Comparison of ENCODE assay signal across 8 cellular contexts in the genomic region with DNA sequence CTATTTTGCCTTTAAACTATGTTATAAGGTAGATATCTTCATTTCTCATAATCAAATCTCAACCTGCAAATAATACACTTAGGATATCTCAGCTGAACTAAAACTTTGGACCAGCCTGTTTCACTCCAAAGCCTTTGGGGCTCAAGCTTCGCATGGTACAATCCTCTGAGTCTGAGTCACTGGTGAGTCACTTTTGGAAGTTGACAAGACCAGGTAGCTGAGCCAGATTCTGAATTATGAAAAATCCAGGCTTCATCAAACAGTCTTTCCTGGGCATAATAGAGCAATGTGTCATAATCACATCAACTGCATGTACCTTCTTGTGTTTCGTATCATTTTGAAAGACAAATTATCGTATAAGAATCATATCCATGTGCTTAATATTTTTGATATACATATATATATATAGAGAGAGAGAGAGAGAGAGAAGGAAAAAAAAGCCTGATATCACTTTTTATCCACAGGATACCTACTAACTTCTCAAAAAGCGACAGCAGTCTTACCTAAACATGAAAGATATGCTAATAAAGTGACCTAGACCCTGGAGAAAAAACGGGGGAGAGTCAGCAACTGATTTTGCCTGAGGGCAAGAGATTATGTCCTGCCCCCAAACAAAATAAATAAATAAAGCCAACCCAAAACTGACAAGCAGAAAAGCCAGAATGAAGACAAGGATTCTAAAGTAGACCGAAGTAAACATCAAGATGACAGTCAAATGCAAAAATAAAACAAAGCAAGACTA.
DNase-seq lines count a peak whose midpoint lies in the region; ATAC-seq and TF ChIP-seq lines count a peak whose summit lies in the region.

No MANE protein-coding gene starts in this region.

- H3K27ac ChIP-seq in epithelial cell of prostate (peak overlapping the region; percentile 95), osteoblast (ENCODE audit: low read depth, low read length) (peak overlapping the region; percentile 57)

- no peaks in the 10 kb centered on the region for H3K27me3 ChIP-seq in osteoblast (ENCODE audit: insufficient read depth, low read length)

- H3K4me3 ChIP-seq in AG10803 (ENCODE audit: low read length) (no peak overlapping the region), osteoblast (ENCODE audit: insufficient read depth, low read length) (no peak overlapping the region)

- H3K4me3 Mint-ChIP-seq in progenitor cell of endocrine pancreas (ENCODE audit: low read depth), result no peak overlapping the region

- H3K4me1 Mint-ChIP-seq in progenitor cell of endocrine pancreas (ENCODE audit: low read depth), result peaks cover 4% of the 10 kb centered on the region

- no peak overlapping the region for H3K27ac Mint-ChIP-seq in progenitor cell of endocrine pancreas

- H3K36me3 ChIP-seq in osteoblast (ENCODE audit: insufficient read depth, low read length), result no peaks in the 10 kb centered on the region

- H3K9me3 Mint-ChIP-seq in progenitor cell of endocrine pancreas (ENCODE audit: low read depth), result no peaks in the 10 kb centered on the region

- DNase-seq in AG10803 (ENCODE audit: low read depth) (peak; percentile 88), NCI-H226 (peak; percentile 83), epithelial cell of prostate (ENCODE audit: low read depth, low spot score) (peak; percentile 84), osteoblast (ENCODE audit: insufficient read length, low spot score, missing footprints) (no peak), progenitor cell of endocrine pancreas (ENCODE audit: low spot score, unreplicated experiment) (no peak), DMS79 treated with DMSO at 0.1 percent for 48 hours (lab: John Stamatoyannopoulos, UW) (no peak)
- no peak for DNase-seq in activated effector memory CD4-positive, alpha-beta T cell treated with anti-CD3 and anti-CD28 coated beads, Interleukin-2, amount 50 U/mL, for 16 hours

- H3K4me2 ChIP-seq in osteoblast (ENCODE audit: insufficient read depth, low read length), result peak overlapping the region; percentile 26

- H3K36me3 Mint-ChIP-seq in progenitor cell of endocrine pancreas (ENCODE audit: insufficient read depth), result no peaks in the 10 kb centered on the region

- TF ChIP-seq CTCF in AG10803 (conservative IDR thresholded peaks at IDR 0.05; ENCODE audit: low read length) (no peak), osteoblast (IDR thresholded peaks at IDR 0.05; ENCODE audit: extremely low read depth, low read depth, low read length) (no peak), progenitor cell of endocrine pancreas (IDR thresholded peaks at IDR 0.05; ENCODE audit: unreplicated experiment) (no peak)

- no peak for ATAC-seq in GM21737 (IDR thresholded peaks at IDR 0.05; ENCODE audit: unreplicated experiment)

- no peaks in the 10 kb centered on the region for H3K79me2 ChIP-seq in osteoblast (ENCODE audit: insufficient read depth, low read length)

- no peaks in the 10 kb centered on the region for H3K9me3 ChIP-seq in osteoblast (ENCODE audit: low read depth, low read length)

- H3K4me1 ChIP-seq in osteoblast (ENCODE audit: insufficient read depth, low read length), result peaks cover 38% of the 10 kb centered on the region

- H3K27me3 Mint-ChIP-seq in progenitor cell of endocrine pancreas, result no peaks in the 10 kb centered on the region

- H4K20me1 ChIP-seq in osteoblast (ENCODE audit: insufficient read depth, low read length), result no peaks in the 10 kb centered on the region

- H2AFZ ChIP-seq in osteoblast (ENCODE audit: low read length), result no peak overlapping the region

Comparison
In these comparisons a context has a peak if more than half of its experiments do, and no peak if none do; other contexts are left out.
1. DNase-seq: peak in AG10803 (single experiment), NCI-H226 (single experiment) and epithelial cell of prostate (single experiment); none in osteoblast (single experiment), progenitor cell of endocrine pancreas (single experiment), activated effector memory CD4-positive, alpha-beta T cell treated with anti-CD3 and anti-CD28 coated beads, Interleukin-2, amount 50 U/mL, for 16 hours (single experiment) and DMS79 treated with DMSO at 0.1 percent for 48 hours (single experiment).